ENCODE assay signal across 19 cellular contexts in genomic region chr17:72249441-72249840, GRCh38.
DNase-seq lines count a peak whose midpoint lies in the region; ATAC-seq and TF ChIP-seq lines count a peak whose summit lies in the region.
"Had no signal": no experiment of that assay in that cellular context is flagged by ENCODE, and none has a peak within 500 bp of the region (broad histone marks: within the 10 kb centered on the region; RNA-seq: fewer than 3 reads in every experiment).

No MANE protein-coding gene starts in this region.

- H3K36me3 ChIP-seq in psoas muscle (ENCODE audit: insufficient read depth in 1 of 2, low read depth in 1 of 2), result no peaks in the 10 kb centered on the region

- WGBS in psoas muscle, 3 donors, result 85 to 90% (median 88%) methylated on average over 5 of the region's 5 CpGs

- H3K9me3 Mint-ChIP-seq in Calu3 (ENCODE audit: low read depth, unreplicated experiment), result peaks cover 3% of the 10 kb centered on the region

- DNase-seq in Calu3 (peak; percentile 16), amniotic epithelial cell (ENCODE audit: low read depth) (peak; percentile 12), foreskin keratinocyte (peak; percentile 35 to 40), retinal pigment epithelial cell (ENCODE audit: low read depth) (peak; percentile 26), psoas muscle (no peak), D341Med (ENCODE audit: low spot score) (no peak)
- DNase-seq: KG1, MM.1S, NCI-H1417, NCI-H1930, NCI-H2171 treated with DMSO at 0.1 percent for 48 hours, NCI-H774, PC-9 had no signal

- no peaks in the 10 kb centered on the region for H3K36me3 Mint-ChIP-seq in Calu3 (ENCODE audit: insufficient read depth, unreplicated experiment)

- ATAC-seq in foreskin keratinocyte (peak; percentile 51), GM21528 (IDR thresholded peaks at IDR 0.05; ENCODE audit: low FRiP score, unreplicated experiment) (no peak), psoas muscle (no peak), GM21825 (IDR thresholded peaks at IDR 0.05; ENCODE audit: unreplicated experiment) (no peak)
- ATAC-seq: GM12878, Right ventricle myocardium inferior had no signal

- H3K4me3 Mint-ChIP-seq in Calu3 (ENCODE audit: low read depth, unreplicated experiment), result no peak overlapping the region

- H3K4me1 Mint-ChIP-seq in Calu3 (ENCODE audit: low read depth, unreplicated experiment), result peaks cover 15% of the 10 kb centered on the region

- H3K27ac ChIP-seq in foreskin keratinocyte (no peak overlapping the region), psoas muscle (no peak overlapping the region)
- H3K27ac ChIP-seq: C4-2B, PC-9, SK-N-MC had no signal

- TF ChIP-seq CTCF in Calu3 (IDR thresholded peaks at IDR 0.05; ENCODE audit: unreplicated experiment) (no peak), foreskin keratinocyte (conservative IDR thresholded peaks at IDR 0.05) (no peak), retinal pigment epithelial cell (conservative IDR thresholded peaks at IDR 0.05; ENCODE audit: low read depth, low read length) (no peak), psoas muscle (IDR thresholded peaks at IDR 0.05) (no peak)

- H3K27me3 ChIP-seq in foreskin keratinocyte (peaks cover 20% of the 10 kb centered on the region), psoas muscle (ENCODE audit: insufficient read depth in 3 of 3, low read length in 2 of 3) (no peaks in the 10 kb centered on the region)

- intact Hi-C loops in Calu3 (cut with micrococcal nuclease; ENCODE audit: unreplicated experiment) (no loop called here), psoas muscle (cut with DNase I) (no loop called here)

- H3K9me3 ChIP-seq in psoas muscle, result peaks cover 2% of the 10 kb centered on the region

- no peaks in the 10 kb centered on the region for H3K4me1 ChIP-seq in foreskin keratinocyte
- H3K4me1 ChIP-seq in psoas muscle, result no peaks in the 10 kb centered on the region

- H3K27ac Mint-ChIP-seq in Calu3 (ENCODE audit: unreplicated experiment), result no peak overlapping the region

- no peak overlapping the region for H3K4me3 ChIP-seq in retinal pigment epithelial cell (ENCODE audit: low read length)
- no peak overlapping the region for H3K4me3 ChIP-seq in psoas muscle
- H3K4me3 ChIP-seq: GM12878, PC-9, SK-N-MC had no signal

- peaks cover 33% of the 10 kb centered on the region for H3K27me3 Mint-ChIP-seq in Calu3 (ENCODE audit: unreplicated experiment)

- CTCF ChIA-PET in Calu3 (lab: Charles Lee), result interaction anchor here (0.6 to 0.7 kb wide), 2 partner anchors 130 to 170 kb away, joined by 3 read pairs; no protein-coding TSS in a partner anchor

- no TSS peak for BruUV-seq in Calu3 (replicated peaks; lab: Mats Ljungman, UMichigan)

Comparison
In these comparisons a context has a peak if more than half of its experiments do, and no peak if none do; other contexts are left out.
1. DNase-seq: peak in Calu3 (single experiment), amniotic epithelial cell (single experiment), foreskin keratinocyte (2 of 2) and retinal pigment epithelial cell (single experiment); none in psoas muscle (0 of 2) and D341Med (single experiment).